1 cellular context compared by ENCODE assay signal in the genomic region with DNA sequence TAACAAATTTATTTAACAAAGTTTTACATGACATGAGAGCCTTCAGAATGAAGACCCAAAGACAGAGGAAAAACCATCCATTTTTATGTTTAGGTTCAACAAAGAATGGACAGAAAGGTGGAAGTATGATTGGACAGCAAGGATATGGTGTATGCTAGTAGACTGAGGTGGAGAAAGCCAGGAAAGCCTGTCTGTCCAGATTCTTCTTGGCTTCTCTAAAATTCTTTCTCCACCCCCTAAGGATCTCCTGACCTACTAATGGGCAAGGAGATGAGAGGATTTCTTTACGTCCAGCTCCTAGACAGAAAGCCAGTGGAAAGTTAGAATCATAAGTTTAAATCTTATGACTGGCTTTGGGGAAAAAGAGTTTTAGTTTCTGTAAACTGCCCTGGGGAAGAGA.
TF ChIP-seq lines count a peak whose summit lies in the region.

No MANE protein-coding gene starts in this region.

TF ChIP-seq in GM12878, 131 proteins besides CTCF, POLR2A, EP300 and RAD21:
- no peak for TF ChIP-seq RUNX3 (IDR thresholded peaks at IDR 0.05; ENCODE audit: low read length)
- TF ChIP-seq CBX3 (IDR thresholded peaks at IDR 0.05; ENCODE audit: borderline replicate concordance, low read depth), result no peak
- no peak for TF ChIP-seq TBL1XR1 (IDR thresholded peaks at IDR 0.05; ENCODE audit: low read depth, low read length)
- no peak for TF ChIP-seq RCOR1 (conservative IDR thresholded peaks at IDR 0.05; ENCODE audit: low read depth, low read length)
- no peak for TF ChIP-seq STAT3 (IDR thresholded peaks at IDR 0.05; ENCODE audit: low read depth, low read length)
- no peak for TF ChIP-seq YY1 (IDR thresholded peaks at IDR 0.05; ENCODE audit: low read depth, low read length)
- no peak for TF ChIP-seq SUPT20H (IDR thresholded peaks at IDR 0.05; ENCODE audit: borderline replicate concordance, control insufficient read depth, low read depth, low read length)
- TF ChIP-seq, protein P1, sequence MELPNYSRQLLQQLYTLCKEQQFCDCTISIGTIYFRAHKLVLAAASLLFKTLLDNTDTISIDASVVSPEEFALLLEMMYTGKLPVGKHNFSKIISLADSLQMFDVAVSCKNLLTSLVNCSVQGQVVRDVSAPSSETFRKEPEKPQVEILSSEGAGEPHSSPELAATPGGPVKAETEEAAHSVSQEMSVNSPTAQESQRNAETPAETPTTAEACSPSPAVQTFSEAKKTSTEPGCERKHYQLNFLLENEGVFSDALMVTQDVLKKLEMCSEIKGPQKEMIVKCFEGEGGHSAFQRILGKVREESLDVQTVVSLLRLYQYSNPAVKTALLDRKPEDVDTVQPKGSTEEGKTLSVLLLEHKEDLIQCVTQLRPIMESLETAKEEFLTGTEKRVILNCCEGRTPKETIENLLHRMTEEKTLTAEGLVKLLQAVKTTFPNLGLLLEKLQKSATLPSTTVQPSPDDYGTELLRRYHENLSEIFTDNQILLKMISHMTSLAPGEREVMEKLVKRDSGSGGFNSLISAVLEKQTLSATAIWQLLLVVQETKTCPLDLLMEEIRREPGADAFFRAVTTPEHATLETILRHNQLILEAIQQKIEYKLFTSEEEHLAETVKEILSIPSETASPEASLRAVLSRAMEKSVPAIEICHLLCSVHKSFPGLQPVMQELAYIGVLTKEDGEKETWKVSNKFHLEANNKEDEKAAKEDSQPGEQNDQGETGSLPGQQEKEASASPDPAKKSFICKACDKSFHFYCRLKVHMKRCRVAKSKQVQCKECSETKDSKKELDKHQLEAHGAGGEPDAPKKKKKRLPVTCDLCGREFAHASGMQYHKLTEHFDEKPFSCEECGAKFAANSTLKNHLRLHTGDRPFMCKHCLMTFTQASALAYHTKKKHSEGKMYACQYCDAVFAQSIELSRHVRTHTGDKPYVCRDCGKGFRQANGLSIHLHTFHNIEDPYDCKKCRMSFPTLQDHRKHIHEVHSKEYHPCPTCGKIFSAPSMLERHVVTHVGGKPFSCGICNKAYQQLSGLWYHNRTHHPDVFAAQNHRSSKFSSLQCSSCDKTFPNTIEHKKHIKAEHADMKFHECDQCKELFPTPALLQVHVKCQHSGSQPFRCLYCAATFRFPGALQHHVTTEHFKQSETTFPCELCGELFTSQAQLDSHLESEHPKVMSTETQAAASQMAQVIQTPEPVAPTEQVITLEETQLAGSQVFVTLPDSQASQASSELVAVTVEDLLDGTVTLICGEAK (IDR thresholded peaks at IDR 0.05; ENCODE audit: borderline replicate concordance), result no peak
- TF ChIP-seq SRF (IDR thresholded peaks at IDR 0.05; ENCODE audit: low read depth in 2 of 2, low read length in 2 of 2), result no peak
- no peak for TF ChIP-seq CEBPB (IDR thresholded peaks at IDR 0.05; ENCODE audit: borderline replicate concordance in 1 of 2, low read depth in 2 of 2, low read length in 2 of 2)
- TF ChIP-seq SMAD5 (IDR thresholded peaks at IDR 0.05; ENCODE audit: low read depth), result no peak
- TF ChIP-seq EED (IDR thresholded peaks at IDR 0.05; ENCODE audit: low read depth), result no peak
- TF ChIP-seq ZNF24 (IDR thresholded peaks at IDR 0.05), result no peak
- TF ChIP-seq SREBF1 (IDR thresholded peaks at IDR 0.05; ENCODE audit: low read length), result no peak
- no peak for TF ChIP-seq NR2C2 (IDR thresholded peaks at IDR 0.05; ENCODE audit: borderline replicate concordance, control insufficient read depth, insufficient read length, low read depth)
- TF ChIP-seq, protein P2, sequence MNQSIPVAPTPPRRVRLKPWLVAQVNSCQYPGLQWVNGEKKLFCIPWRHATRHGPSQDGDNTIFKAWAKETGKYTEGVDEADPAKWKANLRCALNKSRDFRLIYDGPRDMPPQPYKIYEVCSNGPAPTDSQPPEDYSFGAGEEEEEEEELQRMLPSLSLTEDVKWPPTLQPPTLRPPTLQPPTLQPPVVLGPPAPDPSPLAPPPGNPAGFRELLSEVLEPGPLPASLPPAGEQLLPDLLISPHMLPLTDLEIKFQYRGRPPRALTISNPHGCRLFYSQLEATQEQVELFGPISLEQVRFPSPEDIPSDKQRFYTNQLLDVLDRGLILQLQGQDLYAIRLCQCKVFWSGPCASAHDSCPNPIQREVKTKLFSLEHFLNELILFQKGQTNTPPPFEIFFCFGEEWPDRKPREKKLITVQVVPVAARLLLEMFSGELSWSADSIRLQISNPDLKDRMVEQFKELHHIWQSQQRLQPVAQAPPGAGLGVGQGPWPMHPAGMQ (IDR thresholded peaks at IDR 0.05; ENCODE audit: borderline replicate concordance), result no peak
